In genomic region chr17:66399441-66399840, GRCh38 we compare ENCODE assay signal across 1 cellular context.
TF ChIP-seq lines count a peak whose summit lies in the region.

No MANE protein-coding gene starts in this region.

TF ChIP-seq in HepG2, 621 proteins besides CTCF, POLR2A, EP300 and RAD21 (continued from another document):
- TF ChIP-seq RXRB (CRISPR knock-in tag; IDR thresholded peaks at IDR 0.05; ENCODE audit: borderline replicate concordance) = no peak
